ENCODE assay signal across 11 cellular contexts in genomic region chr21:27429612-27430361, GRCh38.
DNase-seq lines count a peak whose midpoint lies in the region; ATAC-seq and TF ChIP-seq lines count a peak whose summit lies in the region.
"Had no signal": no experiment of that assay in that cellular context is flagged by ENCODE, and none has a peak within 500 bp of the region (broad histone marks: within the 10 kb centered on the region; RNA-seq: fewer than 3 reads in every experiment).

No MANE protein-coding gene starts in this region.

- H3K9me3 Mint-ChIP-seq in HFFc6, result no peaks in the 10 kb centered on the region
- H3K9me3 Mint-ChIP-seq in activated CD8-positive, alpha-beta T cell treated with anti-CD3 and anti-CD28 coated beads, Interleukin-2, amount 10 ng/mL, durations not matched to agents 7 days and 5 days (ENCODE audit: insufficient read depth), result peaks cover 19% of the 10 kb centered on the region

- H3K36me3 ChIP-seq in transverse colon, result no peaks in the 10 kb centered on the region

- peak overlapping the region in 3 of 4 donors; percentile 9 to 43 (median 30) for H3K27ac ChIP-seq in transverse colon
- H3K27ac ChIP-seq: body of pancreas, HL-60 had no signal

- H3K27ac Mint-ChIP-seq in HFFc6, result peak overlapping the region; percentile 80
- no peak overlapping the region for H3K27ac Mint-ChIP-seq in activated CD8-positive, alpha-beta T cell treated with anti-CD3 and anti-CD28 coated beads, Interleukin-2, amount 10 ng/mL, durations not matched to agents 7 days and 5 days

- H3K4me3 Mint-ChIP-seq in HFFc6, result peak overlapping the region; percentile 56
- no peak overlapping the region for H3K4me3 Mint-ChIP-seq in activated CD8-positive, alpha-beta T cell treated with anti-CD3 and anti-CD28 coated beads, Interleukin-2, amount 10 ng/mL, durations not matched to agents 7 days and 5 days

- POLR2A ChIA-PET in activated CD8-positive, alpha-beta T cell treated with anti-CD3 and anti-CD28 coated beads, Interleukin-2, amount 10 ng/mL, durations not matched to agents 7 days and 5 days (lab: Charles Lee), result no interaction called here

- H3K4me1 Mint-ChIP-seq in HFFc6 (ENCODE audit: low read depth), result peaks cover 43% of the 10 kb centered on the region
- no peaks in the 10 kb centered on the region for H3K4me1 Mint-ChIP-seq in activated CD8-positive, alpha-beta T cell treated with anti-CD3 and anti-CD28 coated beads, Interleukin-2, amount 10 ng/mL, durations not matched to agents 7 days and 5 days (ENCODE audit: low read depth)

- 18 to 23% methylated on average over 2 to 3 of the region's 3 CpGs for WGBS in transverse colon (ENCODE audit: low coverage in 1 of 2), 2 donors

- ATAC-seq in left colon, result peak; percentile 92
- no peak for ATAC-seq in activated CD8-positive, alpha-beta T cell treated with anti-CD3 and anti-CD28 coated beads, Interleukin-2, amount 10 ng/mL, durations not matched to agents 7 days and 5 days
- ATAC-seq: activated CD4-positive, CD25-positive, alpha-beta regulatory T cell treated with anti-CD3 and anti-CD28 coated beads, Interleukin-2, amount 50 U/mL, for 24 hours; body of pancreas had no signal

- H3K36me3 Mint-ChIP-seq in HFFc6 (ENCODE audit: low read depth), result peaks cover 6% of the 10 kb centered on the region
- H3K36me3 Mint-ChIP-seq in activated CD8-positive, alpha-beta T cell treated with anti-CD3 and anti-CD28 coated beads, Interleukin-2, amount 10 ng/mL, durations not matched to agents 7 days and 5 days (ENCODE audit: low read depth), result no peaks in the 10 kb centered on the region

- TF ChIP-seq CTCF in HFFc6 (IDR thresholded peaks at IDR 0.05) (no peak), transverse colon (IDR thresholded peaks at IDR 0.05) (no peak)

- H3K27me3 Mint-ChIP-seq in HFFc6 (ENCODE audit: insufficient read depth), result no peaks in the 10 kb centered on the region
- no peaks in the 10 kb centered on the region for H3K27me3 Mint-ChIP-seq in activated CD8-positive, alpha-beta T cell treated with anti-CD3 and anti-CD28 coated beads, Interleukin-2, amount 10 ng/mL, durations not matched to agents 7 days and 5 days (ENCODE audit: low read depth)

- intact Hi-C loops in left colon (cut with DNase I, micrococcal nuclease), result no loop called here
- intact Hi-C loops in transverse colon (cut with DNase I; ENCODE audit: low total_unique reads), result no loop called here

- no peak for TF ChIP-seq POLR2A in transverse colon (IDR thresholded peaks at IDR 0.05)

- H3K27me3 ChIP-seq in transverse colon, result no peaks in the 10 kb centered on the region
- H3K27me3 ChIP-seq: body of pancreas had no signal

- no peak for TF ChIP-seq EP300 in transverse colon (IDR thresholded peaks at IDR 0.05; ENCODE audit: low read depth)

- H3K9me3 ChIP-seq in transverse colon, result no peaks in the 10 kb centered on the region
- H3K9me3 ChIP-seq: body of pancreas had no signal

- CTCF ChIA-PET in activated CD8-positive, alpha-beta T cell treated with anti-CD3 and anti-CD28 coated beads, Interleukin-2, amount 10 ng/mL, durations not matched to agents 7 days and 5 days (lab: Charles Lee), result no interaction called here

- DNase-seq in HFFc6 (peak; percentile 61), dedifferentiated amniotic fluid mesenchymal stem cell (ENCODE audit: extremely low spot score) (peak; percentile 16), left colon (no peak), transverse colon (no peak), NCI-H146 treated with DMSO at 0.1 percent for 48 hours (lab: John Stamatoyannopoulos, UW; ENCODE audit: unreplicated experiment) (no peak), C1 segment of cervical spinal cord (lab: John Stamatoyannopoulos, UW) (no peak)
- no peak for DNase-seq in activated CD8-positive, alpha-beta T cell treated with anti-CD3 and anti-CD28 coated beads, Interleukin-2, amount 10 ng/mL, durations not matched to agents 7 days and 5 days
- DNase-seq: activated T-cell treated with anti-CD3 and anti-CD28 coated beads for 4 hours, body of pancreas had no signal

- in situ Hi-C loops in transverse colon (cut with MboI; ENCODE audit: low pct_ligation_motif_present in 1 of 4, low pct_unique_long_range_greater_than_20kb in 1 of 4, low sequenced_read_pairs in 3 of 4), result no loop called here

- H3K4me1 ChIP-seq in transverse colon, result peaks cover 0 to 19% (median 7%) of the 10 kb centered on the region in 4 donors
- H3K4me1 ChIP-seq: body of pancreas had no signal

- H3K4me3 ChIP-seq in transverse colon, result no peak overlapping the region
- H3K4me3 ChIP-seq: body of pancreas had no signal

Comparison
In these comparisons a context has a peak if more than half of its experiments do, and no peak if none do; other contexts are left out.
1. DNase-seq: peak in HFFc6 (single experiment) and dedifferentiated amniotic fluid mesenchymal stem cell (single experiment); none in left colon (0 of 2), transverse colon (single experiment), activated CD8-positive, alpha-beta T cell treated with anti-CD3 and anti-CD28 coated beads, Interleukin-2, amount 10 ng/mL, durations not matched to agents 7 days and 5 days (single experiment), NCI-H146 treated with DMSO at 0.1 percent for 48 hours (single experiment) and C1 segment of cervical spinal cord (0 of 14).